ENCODE assay signal across 33 cellular contexts in the genomic region with DNA sequence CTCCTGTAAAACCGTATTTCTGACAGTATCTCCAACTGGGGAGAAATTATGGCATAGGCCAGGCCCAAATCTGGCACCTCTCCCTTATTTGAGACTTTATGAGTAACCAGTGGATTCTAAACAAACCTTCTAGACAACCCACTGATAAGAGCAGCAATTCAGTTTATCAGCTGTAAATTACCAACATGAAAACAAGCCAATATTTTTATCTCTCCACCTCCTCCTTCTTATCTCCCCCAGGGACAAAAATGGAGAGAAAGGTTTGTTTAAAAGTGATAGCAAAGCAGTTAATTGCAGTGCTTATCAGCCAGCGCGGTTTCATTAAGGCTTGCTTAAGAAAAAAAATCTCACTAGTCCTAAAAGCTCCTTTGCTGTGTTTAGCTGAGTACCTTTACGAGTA. TPM values are rescaled to one million over a fixed set of nuclear protein-coding genes. Genes with fewer than 3 reads are reported as not detected.
DNase-seq lines count a peak whose midpoint lies in the region; ATAC-seq, FAIRE-seq and TF ChIP-seq lines count a peak whose summit lies in the region.
"Had no signal": no experiment of that assay in that cellular context is flagged by ENCODE, and none has a peak within 500 bp of the region (broad histone marks: within the 10 kb centered on the region; RNA-seq: fewer than 3 reads in every experiment).

No MANE protein-coding gene starts in this region.

- no peak overlapping the region for H3K4me2 ChIP-seq in astrocyte (ENCODE audit: low read length)
- H3K4me2 ChIP-seq: BLaER1, PC-9 had no signal

- TF ChIP-seq CTCF in Caco-2 (IDR thresholded peaks at IDR 0.05; ENCODE audit: insufficient read depth in 1 of 2, low read depth in 1 of 2, low read length in 1 of 2, severe bottlenecking in 1 of 2, unreplicated experiment in 1 of 2): no peak
- TF ChIP-seq CTCF in astrocyte (IDR thresholded peaks at IDR 0.05; ENCODE audit: insufficient read depth, low read depth, low read length): no peak
- TF ChIP-seq CTCF in mucosa of descending colon (IDR thresholded peaks at IDR 0.05): no peak

- H3K36me3 Mint-ChIP-seq in Caco-2 (ENCODE audit: insufficient read depth, unreplicated experiment): peaks cover 64% of the 10 kb centered on the region
- peaks cover 51% of the 10 kb centered on the region for H3K36me3 Mint-ChIP-seq in astrocyte (ENCODE audit: low read depth, unreplicated experiment)

- no peak overlapping the region for H2AFZ ChIP-seq in astrocyte (ENCODE audit: low read depth, low read length)
- H2AFZ ChIP-seq: PC-9 had no signal

- DNase-seq in Caco-2: peak; percentile 34 to 42
- DNase-seq in HuH-7 (ENCODE audit: low spot score): peak; percentile 17
- DNase-seq in astrocyte (ENCODE audit: low read depth): peak; percentile 57
- DNase-seq in mucosa of descending colon: no peak
- DNase-seq in HTR-8/SVneo (ENCODE audit: insufficient read length, low spot score): no peak
- DNase-seq in KBM-7: no peak
- no peak for DNase-seq in DMS79 treated with DMSO at 0.1 percent for 48 hours (lab: John Stamatoyannopoulos, UW)
- DNase-seq: activated CD8-positive, alpha-beta memory T cell treated with anti-CD3 and anti-CD28 coated beads for 24 hours; activated naive CD4-positive, alpha-beta T cell; activated T-cell treated with anti-CD3 and anti-CD28 coated beads, Interleukin-2, amount 50 U/mL, for 1 hour; caudate nucleus; COR-L47; kidney glomerular epithelial cell; mammary epithelial cell; NCI-H1105; NCI-H2081 treated with DMSO at 0.1 percent for 48 hours; NK-92 treated with Interleukin-12 subunit alpha and Interleukin-12 subunit beta, amount 100 ng/mL, for 24 hours; PC-9; SHP77; stimulated activated CD4-positive, alpha-beta T cell treated with anti-CD3 and anti-CD28 coated beads, Interleukin-2, amount 100 ng/mL, for 48 hours had no signal

- H3K27me3 ChIP-seq in Caco-2 (replicated peaks; ENCODE audit: control insufficient read depth, insufficient read depth, low read length) (no peaks in the 10 kb centered on the region), astrocyte (ENCODE audit: insufficient read depth, low read length) (no peaks in the 10 kb centered on the region)
- H3K27me3 ChIP-seq: BLaER1, suprapubic skin had no signal

- H3K9me3 ChIP-seq in Caco-2 (0 out of 2 replicates have a peak, but pooled peaks cover 3% of the 10 kb centered on the region), astrocyte (ENCODE audit: insufficient read depth, low read depth, low read length) (peaks cover 2% of the 10 kb centered on the region), mucosa of descending colon (peaks cover 19% of the 10 kb centered on the region)
- H3K9me3 ChIP-seq: HAP-1 had no signal

- peak overlapping the region; percentile 30 for H3K4me3 Mint-ChIP-seq in Caco-2 (ENCODE audit: unreplicated experiment)
- no peak overlapping the region for H3K4me3 Mint-ChIP-seq in astrocyte (ENCODE audit: unreplicated experiment)
- H3K4me3 Mint-ChIP-seq: dendritic cell treated with granulocyte-macrophage colony-stimulating factor and Interleukin-4, amounts not matched to agents 40 ng/mL and 50 ng/mL, for 4 days; stimulated activated effector memory CD8-positive, alpha-beta T cell treated with anti-CD3 and anti-CD28 coated beads, Interleukin-12 subunit alpha, Interleukin-12 subunit beta, amount 100 ng/mL, for 72 hours had no signal

- FAIRE-seq in astrocyte (lab: Jason Lieb, UNC) (no peak), HTR-8/SVneo (lab: Jason Lieb, UNC) (no peak)
- FAIRE-seq: endometrium, GM12878 had no signal

- H3K9me3 Mint-ChIP-seq in Caco-2 (ENCODE audit: unreplicated experiment) (peaks cover 11% of the 10 kb centered on the region), astrocyte (ENCODE audit: unreplicated experiment) (peaks cover 18% of the 10 kb centered on the region)

- H3K4me1 ChIP-seq in Caco-2 (peaks cover 28% of the 10 kb centered on the region), astrocyte (ENCODE audit: insufficient read depth, low read length) (no peaks in the 10 kb centered on the region), mucosa of descending colon (ENCODE audit: low read depth) (no peaks in the 10 kb centered on the region)
- H3K4me1 ChIP-seq: HAP-1, suprapubic skin had no signal

- peaks cover 19% of the 10 kb centered on the region for H4K20me1 ChIP-seq in astrocyte (ENCODE audit: insufficient read depth, low read length)
- H4K20me1 ChIP-seq: BLaER1 had no signal

- H3K4me1 Mint-ChIP-seq in Caco-2 (ENCODE audit: low read depth, unreplicated experiment) (peaks cover 28% of the 10 kb centered on the region), astrocyte (ENCODE audit: low read depth, unreplicated experiment) (peaks cover 5% of the 10 kb centered on the region)

- peak; percentile 59 for ATAC-seq in mucosa of descending colon
- ATAC-seq: GM12878; stimulated activated effector memory CD8-positive, alpha-beta T cell treated with anti-CD3 and anti-CD28 coated beads, Interleukin-12 subunit alpha, Interleukin-12 subunit beta, amount 100 ng/mL, for 72 hours had no signal

- H3K4me3 ChIP-seq in Caco-2 (ENCODE audit: low read depth, low read length) (no peak overlapping the region), astrocyte (ENCODE audit: insufficient read depth, low read depth, low read length) (no peak overlapping the region), mucosa of descending colon (no peak overlapping the region)
- H3K4me3 ChIP-seq: BLaER1, GM12878, HAP-1, PC-9, suprapubic skin had no signal

- H3K27me3 Mint-ChIP-seq in Caco-2 (ENCODE audit: insufficient read depth, unreplicated experiment) (no peaks in the 10 kb centered on the region), astrocyte (ENCODE audit: low read depth, unreplicated experiment) (no peaks in the 10 kb centered on the region)
- H3K27me3 Mint-ChIP-seq: dendritic cell treated with granulocyte-macrophage colony-stimulating factor and Interleukin-4, amounts not matched to agents 40 ng/mL and 50 ng/mL, for 4 days had no signal

- H3K27ac ChIP-seq in astrocyte (ENCODE audit: low read depth, low read length): no peak overlapping the region
- H3K27ac ChIP-seq: BLaER1, HL-60, PC-9, suprapubic skin had no signal

- POLR2A ChIA-PET in Caco-2 (lab: Charles Lee): no interaction called here

- CTCF ChIA-PET in Caco-2 (lab: Charles Lee): no interaction called here

- H3K36me3 ChIP-seq in Caco-2 (ENCODE audit: control insufficient read depth, insufficient read depth, low read length) (no peaks in the 10 kb centered on the region), astrocyte (ENCODE audit: insufficient read depth, low read length) (peaks cover 28% of the 10 kb centered on the region), mucosa of descending colon (ENCODE audit: low read depth) (no peaks in the 10 kb centered on the region)

- H3K9ac ChIP-seq in astrocyte (ENCODE audit: low read length): no peak overlapping the region
- H3K9ac ChIP-seq: BLaER1 had no signal

- peaks cover 17% of the 10 kb centered on the region for H3K79me2 ChIP-seq in astrocyte (ENCODE audit: insufficient read depth, low read length)

- H3K27ac Mint-ChIP-seq in Caco-2 (ENCODE audit: unreplicated experiment): peak overlapping the region; percentile 51
- H3K27ac Mint-ChIP-seq in astrocyte (ENCODE audit: unreplicated experiment): no peak overlapping the region
- H3K27ac Mint-ChIP-seq: dendritic cell treated with granulocyte-macrophage colony-stimulating factor and Interleukin-4, amounts not matched to agents 40 ng/mL and 50 ng/mL, for 4 days; stimulated activated effector memory CD8-positive, alpha-beta T cell treated with anti-CD3 and anti-CD28 coated beads, Interleukin-12 subunit alpha, Interleukin-12 subunit beta, amount 100 ng/mL, for 72 hours had no signal

- intact Hi-C loops in Caco-2 (cut with micrococcal nuclease; ENCODE audit: unreplicated experiment): loop anchor here (2.0 to 5.0 kb wide), 2 partner anchors 38 to 44 kb away; no protein-coding TSS in a partner anchor
- intact Hi-C loops in mucosa of descending colon (cut with DNase I, micrococcal nuclease): no loop called here

- in situ Hi-C loops in KBM-7 (cut with MboI; ENCODE audit: low pct_unique_long_range_greater_than_20kb, low sequenced_read_pairs): no loop called here

- BruUV-seq in Caco-2 (replicated peaks; lab: Mats Ljungman, UMichigan): no TSS peak

RNA-seq across cellular contexts. Expression of a gene that starts 53.8 kb away (rescaled TPM):
- not detected in 2 replicates for total RNA-seq in Caco-2 (2022)
- total RNA-seq in astrocyte: not detected in 2 replicates
- total RNA-seq in mucosa of descending colon: not detected
- total RNA-seq: Daoy, fibroblast of lung, M059J, mammary epithelial cell, NCI-H460, PC-9, suprapubic skin, urinary bladder had no signal

Comparison
In these comparisons a context has a peak if more than half of its experiments do, and no peak if none do; other contexts are left out.
1. DNase-seq: peak in Caco-2 (2 of 2), HuH-7 (single experiment) and astrocyte (single experiment); none in mucosa of descending colon (0 of 3), HTR-8/SVneo (single experiment), KBM-7 (single experiment) and DMS79 treated with DMSO at 0.1 percent for 48 hours (single experiment).